ENCODE assay signal across 1 cellular context in the genomic region with DNA sequence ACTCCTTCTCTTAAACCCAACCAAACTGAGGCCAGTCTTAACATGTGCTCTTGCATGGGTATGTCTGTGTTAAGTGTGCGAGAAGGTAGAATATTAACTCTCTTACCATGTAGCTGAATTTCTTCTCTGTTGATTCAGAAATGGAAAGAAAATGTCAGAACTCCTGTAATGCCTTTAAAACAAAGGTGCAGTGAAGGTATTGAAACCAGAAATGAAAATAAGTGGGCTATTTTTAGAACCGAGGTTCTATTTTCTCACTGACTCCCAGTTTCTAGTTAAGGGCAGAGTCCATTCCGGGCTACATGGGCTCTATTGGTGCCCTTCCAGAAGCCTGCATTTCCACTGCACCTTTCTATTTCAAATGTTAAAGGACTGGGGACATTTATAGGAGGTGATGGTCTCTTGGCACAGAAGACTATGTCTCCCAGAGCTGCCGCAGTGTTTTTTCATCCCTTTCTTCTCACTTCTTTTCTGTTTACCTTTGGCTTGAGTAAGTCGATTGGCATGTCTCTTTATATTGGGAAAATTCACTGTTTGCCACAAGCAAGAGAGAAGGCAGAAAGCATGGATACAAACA.
A peak's percentile ranks its signal among the peaks of the same experiment; 100 is the strongest.
TF ChIP-seq lines count a peak whose summit lies in the region.

No MANE protein-coding gene starts in this region.

TF ChIP-seq in GM12878, 131 proteins besides CTCF, POLR2A, EP300 and RAD21 (continued from another document and continues in another):
- TF ChIP-seq, protein P1, sequence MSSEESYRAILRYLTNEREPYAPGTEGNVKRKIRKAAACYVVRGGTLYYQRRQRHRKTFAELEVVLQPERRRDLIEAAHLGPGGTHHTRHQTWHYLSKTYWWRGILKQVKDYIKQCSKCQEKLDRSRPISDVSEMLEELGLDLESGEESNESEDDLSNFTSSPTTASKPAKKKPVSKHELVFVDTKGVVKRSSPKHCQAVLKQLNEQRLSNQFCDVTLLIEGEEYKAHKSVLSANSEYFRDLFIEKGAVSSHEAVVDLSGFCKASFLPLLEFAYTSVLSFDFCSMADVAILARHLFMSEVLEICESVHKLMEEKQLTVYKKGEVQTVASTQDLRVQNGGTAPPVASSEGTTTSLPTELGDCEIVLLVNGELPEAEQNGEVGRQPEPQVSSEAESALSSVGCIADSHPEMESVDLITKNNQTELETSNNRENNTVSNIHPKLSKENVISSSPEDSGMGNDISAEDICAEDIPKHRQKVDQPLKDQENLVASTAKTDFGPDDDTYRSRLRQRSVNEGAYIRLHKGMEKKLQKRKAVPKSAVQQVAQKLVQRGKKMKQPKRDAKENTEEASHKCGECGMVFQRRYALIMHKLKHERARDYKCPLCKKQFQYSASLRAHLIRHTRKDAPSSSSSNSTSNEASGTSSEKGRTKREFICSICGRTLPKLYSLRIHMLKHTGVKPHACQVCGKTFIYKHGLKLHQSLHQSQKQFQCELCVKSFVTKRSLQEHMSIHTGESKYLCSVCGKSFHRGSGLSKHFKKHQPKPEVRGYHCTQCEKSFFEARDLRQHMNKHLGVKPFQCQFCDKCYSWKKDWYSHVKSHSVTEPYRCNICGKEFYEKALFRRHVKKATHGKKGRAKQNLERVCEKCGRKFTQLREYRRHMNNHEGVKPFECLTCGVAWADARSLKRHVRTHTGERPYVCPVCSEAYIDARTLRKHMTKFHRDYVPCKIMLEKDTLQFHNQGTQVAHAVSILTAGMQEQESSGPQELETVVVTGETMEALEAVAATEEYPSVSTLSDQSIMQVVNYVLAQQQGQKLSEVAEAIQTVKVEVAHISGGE (CRISPR knock-in tag; IDR thresholded peaks at IDR 0.05) = no peak
- no peak for TF ChIP-seq TAF1 (IDR thresholded peaks at IDR 0.05; ENCODE audit: borderline replicate concordance, low read depth, low read length)
- no peak for TF ChIP-seq CBX5 (IDR thresholded peaks at IDR 0.05; ENCODE audit: low read depth)
- TF ChIP-seq SMAD1 (IDR thresholded peaks at IDR 0.05; ENCODE audit: low read depth, partially characterized antibody) = no peak
- TF ChIP-seq IKZF2 (IDR thresholded peaks at IDR 0.05) = peak; percentile 80 to 84
- TF ChIP-seq IKZF1 (conservative IDR thresholded peaks at IDR 0.05) = peak; percentile 83
- no peak for TF ChIP-seq SUZ12 (IDR thresholded peaks at IDR 0.05; ENCODE audit: unreplicated experiment)
- TF ChIP-seq RUNX3 (IDR thresholded peaks at IDR 0.05; ENCODE audit: low read length) = no peak
- no peak for TF ChIP-seq TCF3 (IDR thresholded peaks at IDR 0.05; ENCODE audit: borderline replicate concordance, insufficient read depth, low read depth, low read length)
- no peak for TF ChIP-seq RAD51 (IDR thresholded peaks at IDR 0.05)
- 0 out of 2 replicates have a peak, but pooled peaks have one; percentile 7 for TF ChIP-seq IRF4 (IDR thresholded peaks at IDR 0.05; ENCODE audit: low read depth, low read length)
- no peak for TF ChIP-seq HDAC2 (IDR thresholded peaks at IDR 0.05)
- no peak for TF ChIP-seq CHD2 (IDR thresholded peaks at IDR 0.05; ENCODE audit: borderline replicate concordance, low read depth, low read length)
- TF ChIP-seq HDGF (IDR thresholded peaks at IDR 0.05) = no peak
- TF ChIP-seq HCFC1 (IDR thresholded peaks at IDR 0.05; ENCODE audit: low read length) = no peak
- TF ChIP-seq ZNF217 (IDR thresholded peaks at IDR 0.05) = no peak
- TF ChIP-seq, protein P2, sequence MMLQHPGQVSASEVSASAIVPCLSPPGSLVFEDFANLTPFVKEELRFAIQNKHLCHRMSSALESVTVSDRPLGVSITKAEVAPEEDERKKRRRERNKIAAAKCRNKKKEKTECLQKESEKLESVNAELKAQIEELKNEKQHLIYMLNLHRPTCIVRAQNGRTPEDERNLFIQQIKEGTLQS (IDR thresholded peaks at IDR 0.05; ENCODE audit: borderline replicate concordance, extremely low read depth, low read depth, low read length) = no peak
- no peak for TF ChIP-seq SUPT20H (IDR thresholded peaks at IDR 0.05; ENCODE audit: borderline replicate concordance, control insufficient read depth, low read depth, low read length)
- TF ChIP-seq, protein P3, sequence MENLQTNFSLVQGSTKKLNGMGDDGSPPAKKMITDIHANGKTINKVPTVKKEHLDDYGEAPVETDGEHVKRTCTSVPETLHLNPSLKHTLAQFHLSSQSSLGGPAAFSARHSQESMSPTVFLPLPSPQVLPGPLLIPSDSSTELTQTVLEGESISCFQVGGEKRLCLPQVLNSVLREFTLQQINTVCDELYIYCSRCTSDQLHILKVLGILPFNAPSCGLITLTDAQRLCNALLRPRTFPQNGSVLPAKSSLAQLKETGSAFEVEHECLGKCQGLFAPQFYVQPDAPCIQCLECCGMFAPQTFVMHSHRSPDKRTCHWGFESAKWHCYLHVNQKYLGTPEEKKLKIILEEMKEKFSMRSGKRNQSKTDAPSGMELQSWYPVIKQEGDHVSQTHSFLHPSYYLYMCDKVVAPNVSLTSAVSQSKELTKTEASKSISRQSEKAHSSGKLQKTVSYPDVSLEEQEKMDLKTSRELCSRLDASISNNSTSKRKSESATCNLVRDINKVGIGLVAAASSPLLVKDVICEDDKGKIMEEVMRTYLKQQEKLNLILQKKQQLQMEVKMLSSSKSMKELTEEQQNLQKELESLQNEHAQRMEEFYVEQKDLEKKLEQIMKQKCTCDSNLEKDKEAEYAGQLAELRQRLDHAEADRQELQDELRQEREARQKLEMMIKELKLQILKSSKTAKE (IDR thresholded peaks at IDR 0.05; ENCODE audit: low read depth, poor library complexity, severe bottlenecking) = peak; percentile 28
- no peak for TF ChIP-seq JUND (IDR thresholded peaks at IDR 0.05; ENCODE audit: low read depth, low read length)
- no peak for TF ChIP-seq BMI1 (IDR thresholded peaks at IDR 0.05; ENCODE audit: borderline replicate concordance)
- TF ChIP-seq, protein P4, sequence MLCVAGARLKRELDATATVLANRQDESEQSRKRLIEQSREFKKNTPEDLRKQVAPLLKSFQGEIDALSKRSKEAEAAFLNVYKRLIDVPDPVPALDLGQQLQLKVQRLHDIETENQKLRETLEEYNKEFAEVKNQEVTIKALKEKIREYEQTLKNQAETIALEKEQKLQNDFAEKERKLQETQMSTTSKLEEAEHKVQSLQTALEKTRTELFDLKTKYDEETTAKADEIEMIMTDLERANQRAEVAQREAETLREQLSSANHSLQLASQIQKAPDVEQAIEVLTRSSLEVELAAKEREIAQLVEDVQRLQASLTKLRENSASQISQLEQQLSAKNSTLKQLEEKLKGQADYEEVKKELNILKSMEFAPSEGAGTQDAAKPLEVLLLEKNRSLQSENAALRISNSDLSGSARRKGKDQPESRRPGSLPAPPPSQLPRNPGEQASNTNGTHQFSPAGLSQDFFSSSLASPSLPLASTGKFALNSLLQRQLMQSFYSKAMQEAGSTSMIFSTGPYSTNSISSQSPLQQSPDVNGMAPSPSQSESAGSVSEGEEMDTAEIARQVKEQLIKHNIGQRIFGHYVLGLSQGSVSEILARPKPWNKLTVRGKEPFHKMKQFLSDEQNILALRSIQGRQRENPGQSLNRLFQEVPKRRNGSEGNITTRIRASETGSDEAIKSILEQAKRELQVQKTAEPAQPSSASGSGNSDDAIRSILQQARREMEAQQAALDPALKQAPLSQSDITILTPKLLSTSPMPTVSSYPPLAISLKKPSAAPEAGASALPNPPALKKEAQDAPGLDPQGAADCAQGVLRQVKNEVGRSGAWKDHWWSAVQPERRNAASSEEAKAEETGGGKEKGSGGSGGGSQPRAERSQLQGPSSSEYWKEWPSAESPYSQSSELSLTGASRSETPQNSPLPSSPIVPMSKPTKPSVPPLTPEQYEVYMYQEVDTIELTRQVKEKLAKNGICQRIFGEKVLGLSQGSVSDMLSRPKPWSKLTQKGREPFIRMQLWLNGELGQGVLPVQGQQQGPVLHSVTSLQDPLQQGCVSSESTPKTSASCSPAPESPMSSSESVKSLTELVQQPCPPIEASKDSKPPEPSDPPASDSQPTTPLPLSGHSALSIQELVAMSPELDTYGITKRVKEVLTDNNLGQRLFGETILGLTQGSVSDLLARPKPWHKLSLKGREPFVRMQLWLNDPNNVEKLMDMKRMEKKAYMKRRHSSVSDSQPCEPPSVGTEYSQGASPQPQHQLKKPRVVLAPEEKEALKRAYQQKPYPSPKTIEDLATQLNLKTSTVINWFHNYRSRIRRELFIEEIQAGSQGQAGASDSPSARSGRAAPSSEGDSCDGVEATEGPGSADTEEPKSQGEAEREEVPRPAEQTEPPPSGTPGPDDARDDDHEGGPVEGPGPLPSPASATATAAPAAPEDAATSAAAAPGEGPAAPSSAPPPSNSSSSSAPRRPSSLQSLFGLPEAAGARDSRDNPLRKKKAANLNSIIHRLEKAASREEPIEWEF (IDR thresholded peaks at IDR 0.05; ENCODE audit: insufficient replicate concordance, low read depth, low read length) = no peak
- TF ChIP-seq, protein P5, sequence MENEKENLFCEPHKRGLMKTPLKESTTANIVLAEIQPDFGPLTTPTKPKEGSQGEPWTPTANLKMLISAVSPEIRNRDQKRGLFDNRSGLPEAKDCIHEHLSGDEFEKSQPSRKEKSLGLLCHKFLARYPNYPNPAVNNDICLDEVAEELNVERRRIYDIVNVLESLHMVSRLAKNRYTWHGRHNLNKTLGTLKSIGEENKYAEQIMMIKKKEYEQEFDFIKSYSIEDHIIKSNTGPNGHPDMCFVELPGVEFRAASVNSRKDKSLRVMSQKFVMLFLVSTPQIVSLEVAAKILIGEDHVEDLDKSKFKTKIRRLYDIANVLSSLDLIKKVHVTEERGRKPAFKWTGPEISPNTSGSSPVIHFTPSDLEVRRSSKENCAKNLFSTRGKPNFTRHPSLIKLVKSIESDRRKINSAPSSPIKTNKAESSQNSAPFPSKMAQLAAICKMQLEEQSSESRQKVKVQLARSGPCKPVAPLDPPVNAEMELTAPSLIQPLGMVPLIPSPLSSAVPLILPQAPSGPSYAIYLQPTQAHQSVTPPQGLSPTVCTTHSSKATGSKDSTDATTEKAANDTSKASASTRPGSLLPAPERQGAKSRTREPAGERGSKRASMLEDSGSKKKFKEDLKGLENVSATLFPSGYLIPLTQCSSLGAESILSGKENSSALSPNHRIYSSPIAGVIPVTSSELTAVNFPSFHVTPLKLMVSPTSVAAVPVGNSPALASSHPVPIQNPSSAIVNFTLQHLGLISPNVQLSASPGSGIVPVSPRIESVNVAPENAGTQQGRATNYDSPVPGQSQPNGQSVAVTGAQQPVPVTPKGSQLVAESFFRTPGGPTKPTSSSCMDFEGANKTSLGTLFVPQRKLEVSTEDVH (IDR thresholded peaks at IDR 0.05; ENCODE audit: low read depth, partially characterized antibody) = no peak
- no peak for TF ChIP-seq SIN3A (IDR thresholded peaks at IDR 0.05; ENCODE audit: low read depth, low read length)
- no peak for TF ChIP-seq WRNIP1 (IDR thresholded peaks at IDR 0.05; ENCODE audit: borderline replicate concordance, low read depth, low read length)
- no peak for TF ChIP-seq ASH2L (IDR thresholded peaks at IDR 0.05; ENCODE audit: borderline replicate concordance, low read depth)
- no peak for TF ChIP-seq ZNF274 (IDR thresholded peaks at IDR 0.05; ENCODE audit: insufficient read depth, insufficient read length)
- TF ChIP-seq, protein P6, sequence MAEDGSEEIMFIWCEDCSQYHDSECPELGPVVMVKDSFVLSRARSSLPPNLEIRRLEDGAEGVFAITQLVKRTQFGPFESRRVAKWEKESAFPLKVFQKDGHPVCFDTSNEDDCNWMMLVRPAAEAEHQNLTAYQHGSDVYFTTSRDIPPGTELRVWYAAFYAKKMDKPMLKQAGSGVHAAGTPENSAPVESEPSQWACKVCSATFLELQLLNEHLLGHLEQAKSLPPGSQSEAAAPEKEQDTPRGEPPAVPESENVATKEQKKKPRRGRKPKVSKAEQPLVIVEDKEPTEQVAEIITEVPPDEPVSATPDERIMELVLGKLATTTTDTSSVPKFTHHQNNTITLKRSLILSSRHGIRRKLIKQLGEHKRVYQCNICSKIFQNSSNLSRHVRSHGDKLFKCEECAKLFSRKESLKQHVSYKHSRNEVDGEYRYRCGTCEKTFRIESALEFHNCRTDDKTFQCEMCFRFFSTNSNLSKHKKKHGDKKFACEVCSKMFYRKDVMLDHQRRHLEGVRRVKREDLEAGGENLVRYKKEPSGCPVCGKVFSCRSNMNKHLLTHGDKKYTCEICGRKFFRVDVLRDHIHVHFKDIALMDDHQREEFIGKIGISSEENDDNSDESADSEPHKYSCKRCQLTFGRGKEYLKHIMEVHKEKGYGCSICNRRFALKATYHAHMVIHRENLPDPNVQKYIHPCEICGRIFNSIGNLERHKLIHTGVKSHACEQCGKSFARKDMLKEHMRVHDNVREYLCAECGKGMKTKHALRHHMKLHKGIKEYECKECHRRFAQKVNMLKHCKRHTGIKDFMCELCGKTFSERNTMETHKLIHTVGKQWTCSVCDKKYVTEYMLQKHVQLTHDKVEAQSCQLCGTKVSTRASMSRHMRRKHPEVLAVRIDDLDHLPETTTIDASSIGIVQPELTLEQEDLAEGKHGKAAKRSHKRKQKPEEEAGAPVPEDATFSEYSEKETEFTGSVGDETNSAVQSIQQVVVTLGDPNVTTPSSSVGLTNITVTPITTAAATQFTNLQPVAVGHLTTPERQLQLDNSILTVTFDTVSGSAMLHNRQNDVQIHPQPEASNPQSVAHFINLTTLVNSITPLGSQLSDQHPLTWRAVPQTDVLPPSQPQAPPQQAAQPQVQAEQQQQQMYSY (CRISPR knock-in tag; IDR thresholded peaks at IDR 0.05) = no peak
- TF ChIP-seq POLR2AphosphoS2 (IDR thresholded peaks at IDR 0.05; ENCODE audit: low read depth, low read length) = no peak
- TF ChIP-seq SMAD5 (IDR thresholded peaks at IDR 0.05; ENCODE audit: low read depth) = no peak
- TF ChIP-seq STAT1 (conservative IDR thresholded peaks at IDR 0.05) = no peak
- 0 out of 2 replicates have a peak, but pooled peaks have one; percentile 47 for TF ChIP-seq ATF7 (IDR thresholded peaks at IDR 0.05; ENCODE audit: low read depth)
- TF ChIP-seq, protein P7, sequence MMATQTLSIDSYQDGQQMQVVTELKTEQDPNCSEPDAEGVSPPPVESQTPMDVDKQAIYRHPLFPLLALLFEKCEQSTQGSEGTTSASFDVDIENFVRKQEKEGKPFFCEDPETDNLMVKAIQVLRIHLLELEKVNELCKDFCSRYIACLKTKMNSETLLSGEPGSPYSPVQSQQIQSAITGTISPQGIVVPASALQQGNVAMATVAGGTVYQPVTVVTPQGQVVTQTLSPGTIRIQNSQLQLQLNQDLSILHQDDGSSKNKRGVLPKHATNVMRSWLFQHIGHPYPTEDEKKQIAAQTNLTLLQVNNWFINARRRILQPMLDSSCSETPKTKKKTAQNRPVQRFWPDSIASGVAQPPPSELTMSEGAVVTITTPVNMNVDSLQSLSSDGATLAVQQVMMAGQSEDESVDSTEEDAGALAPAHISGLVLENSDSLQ (IDR thresholded peaks at IDR 0.05) = no peak
- TF ChIP-seq, protein P8, sequence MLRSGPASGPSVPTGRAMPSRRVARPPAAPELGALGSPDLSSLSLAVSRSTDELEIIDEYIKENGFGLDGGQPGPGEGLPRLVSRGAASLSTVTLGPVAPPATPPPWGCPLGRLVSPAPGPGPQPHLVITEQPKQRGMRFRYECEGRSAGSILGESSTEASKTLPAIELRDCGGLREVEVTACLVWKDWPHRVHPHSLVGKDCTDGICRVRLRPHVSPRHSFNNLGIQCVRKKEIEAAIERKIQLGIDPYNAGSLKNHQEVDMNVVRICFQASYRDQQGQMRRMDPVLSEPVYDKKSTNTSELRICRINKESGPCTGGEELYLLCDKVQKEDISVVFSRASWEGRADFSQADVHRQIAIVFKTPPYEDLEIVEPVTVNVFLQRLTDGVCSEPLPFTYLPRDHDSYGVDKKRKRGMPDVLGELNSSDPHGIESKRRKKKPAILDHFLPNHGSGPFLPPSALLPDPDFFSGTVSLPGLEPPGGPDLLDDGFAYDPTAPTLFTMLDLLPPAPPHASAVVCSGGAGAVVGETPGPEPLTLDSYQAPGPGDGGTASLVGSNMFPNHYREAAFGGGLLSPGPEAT (IDR thresholded peaks at IDR 0.05; ENCODE audit: low read depth) = peak; percentile 80
- no peak for TF ChIP-seq CREM (IDR thresholded peaks at IDR 0.05; ENCODE audit: low read depth)
- TF ChIP-seq PAX5 (IDR thresholded peaks at IDR 0.05; ENCODE audit: borderline replicate concordance, low read depth, low read length) = no peak
- no peak for TF ChIP-seq GATAD2B (conservative IDR thresholded peaks at IDR 0.05; ENCODE audit: low read depth)
